ENCODE assay signal across 22 cellular contexts in the genomic region with DNA sequence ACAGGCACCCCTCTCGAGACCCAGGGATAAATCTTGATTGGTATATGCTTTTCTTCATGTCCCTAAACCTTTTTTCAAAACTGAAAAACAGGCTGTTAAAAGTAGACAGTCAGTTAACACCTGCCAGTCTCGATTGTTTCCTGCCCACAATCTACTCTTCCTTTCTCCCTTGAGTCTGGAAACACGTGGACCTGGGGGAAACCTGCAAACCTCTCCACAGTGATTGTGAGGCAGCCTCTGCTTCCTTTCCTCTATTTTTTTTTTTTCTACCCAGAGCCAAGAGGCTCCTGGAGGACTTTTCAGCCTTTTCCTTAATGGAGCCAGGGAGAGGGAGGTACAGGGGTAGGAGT.
DNase-seq lines count a peak whose midpoint lies in the region; ATAC-seq and TF ChIP-seq lines count a peak whose summit lies in the region.
"Had no signal": no experiment of that assay in that cellular context is flagged by ENCODE, and none has a peak within 500 bp of the region (broad histone marks: within the 10 kb centered on the region; RNA-seq: fewer than 3 reads in every experiment).

No MANE protein-coding gene starts in this region.

- POLR2A ChIA-PET in RWPE1 (lab: Yijun Ruan, JAX; ENCODE audit: low non-redundant PET): no interaction called here

- H3K27ac Mint-ChIP-seq in brain: peak overlapping the region in 3 of 5 experiments; percentile 21 to 60 (median 39)
- H3K27ac Mint-ChIP-seq in activated naive CD4-positive, alpha-beta T cell treated with anti-CD3 and anti-CD28 coated beads, Interleukin-2, amount 10 ng/mL, durations not matched to agents 7 days and 5 days: no peak overlapping the region
- H3K27ac Mint-ChIP-seq: activated CD4-positive, alpha-beta T cell treated with anti-CD3 and anti-CD28 coated beads, Interleukin-2, amount 10 ng/mL, durations not matched to agents 24 days and 14 days; endodermal cell; naive thymus-derived CD4-positive, alpha-beta T cell; stimulated activated naive CD8-positive, alpha-beta T cell treated with anti-CD3 and anti-CD28 coated beads, Interleukin-15, amount 100 ng/mL, for 72 hours had no signal

- H2AFZ ChIP-seq in DND-41 (ENCODE audit: low read depth, low read length): 0 out of 2 replicates have a peak overlapping the region, but pooled peaks have one; percentile 7
- H2AFZ ChIP-seq: GM23248, parathyroid adenoma had no signal

- peak overlapping the region; percentile 37; the same call in 1 of the 2 replicates for H3K27ac ChIP-seq in DND-41 (ENCODE audit: low read length)
- no peak overlapping the region for H3K27ac ChIP-seq in RWPE1
- H3K27ac ChIP-seq: GM23248, parathyroid adenoma, upper lobe of left lung had no signal

- no peak overlapping the region for H3K9ac ChIP-seq in DND-41 (ENCODE audit: low read depth, low read length)
- H3K9ac ChIP-seq: GM23248, parathyroid adenoma had no signal

- H3K4me1 ChIP-seq in DND-41 (ENCODE audit: insufficient read depth, low read length): peaks cover 13% of the 10 kb centered on the region
- H3K4me1 ChIP-seq: parathyroid adenoma had no signal

- peak overlapping the region; percentile 8; the same call in 1 of the 2 replicates for H3K4me2 ChIP-seq in DND-41 (ENCODE audit: insufficient read depth, low read length)

- no peak for TF ChIP-seq CTCF in DND-41 (IDR thresholded peaks at IDR 0.05; ENCODE audit: borderline replicate concordance, extremely low read depth, low read length, poor library complexity, severe bottlenecking)
- TF ChIP-seq CTCF in brain (conservative IDR thresholded peaks at IDR 0.05): no peak
- no peak for TF ChIP-seq CTCF in RWPE1 (conservative IDR thresholded peaks at IDR 0.05; ENCODE audit: low read depth)

- no peak overlapping the region for H3K4me3 Mint-ChIP-seq in brain
- no peak overlapping the region for H3K4me3 Mint-ChIP-seq in activated naive CD4-positive, alpha-beta T cell treated with anti-CD3 and anti-CD28 coated beads, Interleukin-2, amount 10 ng/mL, durations not matched to agents 7 days and 5 days
- H3K4me3 Mint-ChIP-seq: activated CD4-positive, alpha-beta T cell treated with anti-CD3 and anti-CD28 coated beads, Interleukin-2, amount 10 ng/mL, durations not matched to agents 24 days and 14 days; CD4-positive, alpha-beta memory T cell; endodermal cell; naive thymus-derived CD4-positive, alpha-beta T cell had no signal

- peaks cover 17% of the 10 kb centered on the region for H3K27me3 Mint-ChIP-seq in brain
- H3K27me3 Mint-ChIP-seq in activated naive CD4-positive, alpha-beta T cell treated with anti-CD3 and anti-CD28 coated beads, Interleukin-2, amount 10 ng/mL, durations not matched to agents 7 days and 5 days: peaks cover 39% of the 10 kb centered on the region

- H4K20me1 ChIP-seq in DND-41 (ENCODE audit: insufficient read depth, low read length): no peaks in the 10 kb centered on the region

- H3K36me3 ChIP-seq in DND-41 (ENCODE audit: insufficient read depth, low read length): no peaks in the 10 kb centered on the region
- H3K36me3 ChIP-seq: upper lobe of left lung had no signal

- H3K79me2 ChIP-seq in DND-41 (ENCODE audit: insufficient read depth, low read length): no peaks in the 10 kb centered on the region
- H3K79me2 ChIP-seq: parathyroid adenoma had no signal

- DNase-seq in DND-41 (no peak), NCI-H510A (lab: John Stamatoyannopoulos, UW) (no peak), RWPE1 (ENCODE audit: low spot score) (no peak)
- DNase-seq in activated naive CD4-positive, alpha-beta T cell treated with anti-CD3 and anti-CD28 coated beads, Interleukin-2, amount 10 ng/mL, durations not matched to agents 7 days and 5 days: no peak
- DNase-seq: activated CD4-positive, alpha-beta T cell treated with anti-CD3 and anti-CD28 coated beads, Interleukin-2, amount 10 ng/mL, durations not matched to agents 24 days and 14 days; activated naive CD4-positive, alpha-beta T cell treated with Interleukin-2 at 50 U/mL for 16 hours; activated T-cell treated with anti-CD3 and anti-CD28 coated beads for 4 hours; CD4-positive, alpha-beta memory T cell; DMS79; endodermal cell; GM23248; KBM-7; mesenchymal stem cell; naive thymus-derived CD4-positive, alpha-beta T cell; NCI-H1105; stimulated activated naive CD8-positive, alpha-beta T cell treated with anti-CD3 and anti-CD28 coated beads, Interleukin-15, amount 100 ng/mL, for 72 hours; upper lobe of left lung had no signal

- peaks cover 50% of the 10 kb centered on the region for H3K4me1 Mint-ChIP-seq in brain
- H3K4me1 Mint-ChIP-seq in activated naive CD4-positive, alpha-beta T cell treated with anti-CD3 and anti-CD28 coated beads, Interleukin-2, amount 10 ng/mL, durations not matched to agents 7 days and 5 days: peaks cover 26% of the 10 kb centered on the region

- no peaks in the 10 kb centered on the region for H3K9me3 ChIP-seq in DND-41 (ENCODE audit: insufficient read depth, low read length, severe bottlenecking)
- H3K9me3 ChIP-seq: upper lobe of left lung had no signal

- ATAC-seq in DND-41 (ENCODE audit: insufficient read depth, low read depth) (no peak), GM18909 (IDR thresholded peaks at IDR 0.05; ENCODE audit: poor library complexity, unreplicated experiment) (peak; percentile 16), HG03175 (IDR thresholded peaks at IDR 0.05; ENCODE audit: unreplicated experiment) (peak; percentile 14), HG03521 (IDR thresholded peaks at IDR 0.05; ENCODE audit: unreplicated experiment) (no peak)
- ATAC-seq: stimulated activated naive CD8-positive, alpha-beta T cell treated with anti-CD3 and anti-CD28 coated beads, Interleukin-15, amount 100 ng/mL, for 72 hours had no signal

- H3K9me3 Mint-ChIP-seq in brain: peaks cover 0 to 3% (median 0%) of the 10 kb centered on the region in 5 experiments
- no peaks in the 10 kb centered on the region for H3K9me3 Mint-ChIP-seq in activated naive CD4-positive, alpha-beta T cell treated with anti-CD3 and anti-CD28 coated beads, Interleukin-2, amount 10 ng/mL, durations not matched to agents 7 days and 5 days
- H3K9me3 Mint-ChIP-seq: activated CD4-positive, alpha-beta T cell treated with anti-CD3 and anti-CD28 coated beads, Interleukin-2, amount 10 ng/mL, durations not matched to agents 24 days and 14 days; stimulated activated naive CD8-positive, alpha-beta T cell treated with anti-CD3 and anti-CD28 coated beads, Interleukin-15, amount 100 ng/mL, for 72 hours had no signal

- CTCF ChIA-PET in activated naive CD4-positive, alpha-beta T cell treated with anti-CD3 and anti-CD28 coated beads, Interleukin-2, amount 10 ng/mL, durations not matched to agents 7 days and 5 days (lab: Charles Lee): interaction anchor here (1.5 kb wide), 1 partner anchor 162 kb away, joined by 3 read pairs; no protein-coding TSS in a partner anchor
- CTCF ChIA-PET in RWPE1 (lab: Yijun Ruan, JAX): no interaction called here

- H3K27me3 ChIP-seq in DND-41 (ENCODE audit: insufficient read depth, low read length, poor library complexity): peaks cover 3% of the 10 kb centered on the region
- H3K27me3 ChIP-seq: upper lobe of left lung had no signal

- no peaks in the 10 kb centered on the region for H3K36me3 Mint-ChIP-seq in brain
- no peaks in the 10 kb centered on the region for H3K36me3 Mint-ChIP-seq in activated naive CD4-positive, alpha-beta T cell treated with anti-CD3 and anti-CD28 coated beads, Interleukin-2, amount 10 ng/mL, durations not matched to agents 7 days and 5 days

- H3K4me3 ChIP-seq in DND-41 (ENCODE audit: low read depth in 1 of 2, low read length in 2 of 2): no peak overlapping the region
- H3K4me3 ChIP-seq: GM23248, upper lobe of left lung had no signal

Comparison
In these comparisons a context has a peak if more than half of its experiments do, and no peak if none do; other contexts are left out.
1. ATAC-seq: peak in GM18909 (single experiment) and HG03175 (single experiment); none in DND-41 (single experiment) and HG03521 (single experiment).